Comparison of ENCODE assay signal across 10 cellular contexts in genomic region chr5:140182803-140183367, GRCh38. TPM values are rescaled to one million over a fixed set of nuclear protein-coding genes. Genes with fewer than 3 reads are reported as not detected.
DNase-seq lines count a peak whose midpoint lies in the region; ATAC-seq and TF ChIP-seq lines count a peak whose summit lies in the region.
"Had no signal": no experiment of that assay in that cellular context is flagged by ENCODE, and none has a peak within 500 bp of the region (broad histone marks: within the 10 kb centered on the region; RNA-seq: fewer than 3 reads in every experiment).

No MANE protein-coding gene starts in this region.

- H3K9me3 Mint-ChIP-seq in WTC11, result no peaks in the 10 kb centered on the region
- no peaks in the 10 kb centered on the region for H3K9me3 Mint-ChIP-seq in CD8-positive, alpha-beta memory T cell
- H3K9me3 Mint-ChIP-seq: activated naive CD4-positive, alpha-beta T cell treated with anti-CD3 and anti-CD28 coated beads for 36 hours; stimulated activated naive CD8-positive, alpha-beta T cell treated with anti-CD3 and anti-CD28 coated beads, Interleukin-15, amount 100 ng/mL, for 72 hours had no signal

- peaks cover 16% of the 10 kb centered on the region for H3K4me1 Mint-ChIP-seq in WTC11
- H3K4me1 Mint-ChIP-seq in CD8-positive, alpha-beta memory T cell, result peaks cover 0 to 5% (median 0%) of the 10 kb centered on the region in 3 donors
- H3K4me1 Mint-ChIP-seq: stimulated activated naive CD8-positive, alpha-beta T cell treated with anti-CD3 and anti-CD28 coated beads, Interleukin-15, amount 100 ng/mL, for 72 hours had no signal

- in situ Hi-C loops in gastrocnemius medialis (cut with MboI; ENCODE audit: low sequenced_read_pairs in 4 of 4), result no loop called here

- H3K36me3 Mint-ChIP-seq in WTC11, result no peaks in the 10 kb centered on the region
- H3K36me3 Mint-ChIP-seq in CD8-positive, alpha-beta memory T cell, result no peaks in the 10 kb centered on the region

- H3K36me3 ChIP-seq in heart right ventricle, result no peaks in the 10 kb centered on the region
- no peaks in the 10 kb centered on the region for H3K36me3 ChIP-seq in gastrocnemius medialis
- H3K36me3 ChIP-seq in CD8-positive, alpha-beta memory T cell (ENCODE audit: insufficient read depth, low read length), result no peaks in the 10 kb centered on the region

- peak; percentile 67 for ATAC-seq in WTC11
- ATAC-seq in heart right ventricle, result peak; percentile 61 to 84 (median 73)
- peak; percentile 18 to 31 for ATAC-seq in gastrocnemius medialis
- ATAC-seq: stimulated activated naive CD8-positive, alpha-beta T cell treated with anti-CD3 and anti-CD28 coated beads, Interleukin-15, amount 100 ng/mL, for 72 hours had no signal

- H3K4me1 ChIP-seq in heart right ventricle, result peaks cover 18 to 78% (median 66%) of the 10 kb centered on the region in 9 donors
- H3K4me1 ChIP-seq in gastrocnemius medialis, result peaks cover 77 to 88% of the 10 kb centered on the region in 2 donors
- H3K4me1 ChIP-seq in CD8-positive, alpha-beta memory T cell (ENCODE audit: insufficient read depth, low read length), result no peaks in the 10 kb centered on the region

- no peaks in the 10 kb centered on the region for H3K9me3 ChIP-seq in heart right ventricle
- H3K9me3 ChIP-seq in gastrocnemius medialis, result no peaks in the 10 kb centered on the region
- H3K9me3 ChIP-seq in CD8-positive, alpha-beta memory T cell (ENCODE audit: low read length), result no peaks in the 10 kb centered on the region

- peak overlapping the region in 1 of 10 donors; percentile 9 for H3K4me3 ChIP-seq in heart right ventricle
- no peak overlapping the region for H3K4me3 ChIP-seq in gastrocnemius medialis
- H3K4me3 ChIP-seq in CD8-positive, alpha-beta memory T cell (ENCODE audit: low read length), result no peak overlapping the region

- H3K27me3 Mint-ChIP-seq in WTC11 (ENCODE audit: low read depth), result no peaks in the 10 kb centered on the region
- H3K27me3 Mint-ChIP-seq in CD8-positive, alpha-beta memory T cell, result no peaks in the 10 kb centered on the region
- H3K27me3 Mint-ChIP-seq: stimulated activated naive CD8-positive, alpha-beta T cell treated with anti-CD3 and anti-CD28 coated beads, Interleukin-15, amount 100 ng/mL, for 72 hours had no signal

- no peak overlapping the region for H3K4me3 Mint-ChIP-seq in WTC11
- H3K4me3 Mint-ChIP-seq in CD8-positive, alpha-beta memory T cell, result no peak overlapping the region
- H3K4me3 Mint-ChIP-seq: activated naive CD4-positive, alpha-beta T cell treated with anti-CD3 and anti-CD28 coated beads for 36 hours; stimulated activated naive CD8-positive, alpha-beta T cell treated with anti-CD3 and anti-CD28 coated beads, Interleukin-15, amount 100 ng/mL, for 72 hours had no signal

- TF ChIP-seq CTCF in WTC11 (IDR thresholded peaks at IDR 0.05) (no peak), heart right ventricle (IDR thresholded peaks at IDR 0.05) (peak in 1 of 9 donors; percentile 4), gastrocnemius medialis (IDR thresholded peaks at IDR 0.05 in 4 of 5, conservative IDR thresholded peaks at IDR 0.05 in 1 of 5) (no peak), GM10266 (IDR thresholded peaks at IDR 0.05; ENCODE audit: control insufficient read depth, insufficient read depth, low read depth, missing control alignments) (no peak)

- POLR2A ChIA-PET in WTC11 (lab: Charles Lee), result interaction anchor here (0.5 kb wide), 1 partner anchor 153 kb away, joined by 4 read pairs; no protein-coding TSS in a partner anchor
- POLR2A ChIA-PET in CD8-positive, alpha-beta memory T cell (lab: Charles Lee), result no interaction called here

- 28 to 37% methylated on average over 5 of the region's 5 CpGs for WGBS in heart right ventricle, 2 donors

- no peak overlapping the region; the same call in 1 of the 2 replicates for H3K27ac Mint-ChIP-seq in WTC11
- H3K27ac Mint-ChIP-seq in CD8-positive, alpha-beta memory T cell, result peak overlapping the region in 1 of 8 donors; percentile 83
- H3K27ac Mint-ChIP-seq: activated naive CD4-positive, alpha-beta T cell treated with anti-CD3 and anti-CD28 coated beads for 36 hours; stimulated activated naive CD8-positive, alpha-beta T cell treated with anti-CD3 and anti-CD28 coated beads, Interleukin-15, amount 100 ng/mL, for 72 hours had no signal

- TF ChIP-seq POLR2A in gastrocnemius medialis (IDR thresholded peaks at IDR 0.05), result no peak

- CTCF ChIA-PET in WTC11 (lab: Charles Lee), result interaction anchor here (0.8 to 1.8 kb wide), 5 partner anchors 23 to 214 kb away, joined by 3 to 11 read pairs (median 3); no protein-coding TSS in a partner anchor
- CTCF ChIA-PET in CD8-positive, alpha-beta memory T cell (lab: Charles Lee), result no interaction called here

- intact Hi-C loops in heart right ventricle (cut with DNase I), result loop anchor here in 6 of 10 donors (5.0 to 10.0 kb wide), 3 partner anchors 39 to 54 kb away; no protein-coding TSS in a partner anchor
- intact Hi-C loops in gastrocnemius medialis (cut with DNase I; ENCODE audit: low total_unique reads), result loop anchor here (2.0 kb wide), 1 partner anchor 38 kb away; no protein-coding TSS in a partner anchor

- H3K27me3 ChIP-seq in heart right ventricle, result no peaks in the 10 kb centered on the region
- no peaks in the 10 kb centered on the region for H3K27me3 ChIP-seq in gastrocnemius medialis
- H3K27me3 ChIP-seq in CD8-positive, alpha-beta memory T cell (ENCODE audit: insufficient read depth, low read length, poor library complexity, severe bottlenecking), result no peaks in the 10 kb centered on the region

- H3K27ac ChIP-seq in heart right ventricle (peak overlapping the region in 9 of 10 donors; percentile 9 to 83 (median 68)), gastrocnemius medialis (peak overlapping the region; percentile 97 to 99 (median 98))
- H3K27ac ChIP-seq in CD8-positive, alpha-beta memory T cell (ENCODE audit: low read depth, low read length), result no peak overlapping the region

- DNase-seq in GM04504 (ENCODE audit: low read depth), result peak; percentile 57
- DNase-seq in WTC11 (ENCODE audit: low spot score), result no peak
- DNase-seq in heart right ventricle, result peak in 1 of 2 donors; percentile 39
- peak; percentile 37 to 51 for DNase-seq in gastrocnemius medialis
- no peak for DNase-seq in CD8-positive, alpha-beta memory T cell
- DNase-seq in COLO668 (lab: John Stamatoyannopoulos, UW; ENCODE audit: unreplicated experiment), result no peak
- no peak for DNase-seq in GM10266 (ENCODE audit: extremely low spot score)
- no peak for DNase-seq in NCI-H146 (lab: John Stamatoyannopoulos, UW)
- DNase-seq: activated naive CD4-positive, alpha-beta T cell treated with anti-CD3 and anti-CD28 coated beads for 36 hours; stimulated activated naive CD8-positive, alpha-beta T cell treated with anti-CD3 and anti-CD28 coated beads, Interleukin-15, amount 100 ng/mL, for 72 hours had no signal

TF ChIP-seq in WTC11, 78 proteins besides CTCF, POLR2A, EP300 and RAD21:
- TF ChIP-seq IRF1 (CRISPR knock-in tag; IDR thresholded peaks at IDR 0.05) (no peak), STAT6 (CRISPR knock-in tag; conservative IDR thresholded peaks at IDR 0.05; ENCODE audit: low read depth) (no peak), ZNF416 (CRISPR knock-in tag; IDR thresholded peaks at IDR 0.05) (no peak), EMX1 (CRISPR knock-in tag; IDR thresholded peaks at IDR 0.05) (no peak), GABPB1 (CRISPR knock-in tag; IDR thresholded peaks at IDR 0.05) (no peak), NFYB (CRISPR knock-in tag; conservative IDR thresholded peaks at IDR 0.05; ENCODE audit: low read depth) (no peak), MXD4 (CRISPR knock-in tag; IDR thresholded peaks at IDR 0.05; ENCODE audit: borderline replicate concordance) (no peak), SOX15 (CRISPR knock-in tag; IDR thresholded peaks at IDR 0.05) (no peak), NR1H2 (CRISPR knock-in tag; IDR thresholded peaks at IDR 0.05) (no peak), TCF7 (CRISPR knock-in tag; IDR thresholded peaks at IDR 0.05; ENCODE audit: low read depth) (no peak), ZNF138 (CRISPR knock-in tag; conservative IDR thresholded peaks at IDR 0.05) (no peak)

RNA-seq across cellular contexts. Expression of gene CYSTM1, which starts 7.9 kb away (rescaled TPM):
- total RNA-seq in WTC11 (2021) (27.7 to 29.3 TPM (median 28.9 TPM) in 3 replicates), heart right ventricle (100 to 1,000 TPM in 3 of 10 donors, 10 to 100 TPM in 7; 55.2 to 114 (median 95.3) TPM), gastrocnemius medialis (100 to 1,000 TPM; 304 to 593 (median 336) TPM)
- polyA plus RNA-seq in heart right ventricle, result 100 to 1,000 TPM in 1 of 2 donors, 10 to 100 TPM in 1; 45.0 to 217 TPM
- 10 to 100 TPM; 13.9 to 17.3 TPM for total RNA-seq in CD8-positive, alpha-beta memory T cell
- 11.1 TPM for polyA plus RNA-seq in CD8-positive, alpha-beta memory T cell

RNA-seq across cellular contexts. Expression of gene IGIP, which starts 57.1 kb away (rescaled TPM):
- total RNA-seq in WTC11 (2021), result 1.2 to 1.7 TPM (median 1.5 TPM) in 3 replicates
- 10 to 100 TPM in 8 of 10 donors, 1 to 10 TPM in 2; 9.5 to 17.2 (median 13.0) TPM for total RNA-seq in heart right ventricle
- 10 to 100 TPM in 1 of 2 donors, 1 to 10 TPM in 1; 5.0 to 12.1 TPM for polyA plus RNA-seq in heart right ventricle
- total RNA-seq in gastrocnemius medialis, result 10 to 100 TPM in 1 of 4 donors, 1 to 10 TPM in 3; 6.7 to 13.1 (median 8.2) TPM
- 1 to 10 TPM; 3.7 to 4.1 TPM for total RNA-seq in CD8-positive, alpha-beta memory T cell
- 0.29 TPM for polyA plus RNA-seq in CD8-positive, alpha-beta memory T cell

Comparison
In these comparisons a context has a peak if more than half of its experiments do, and no peak if none do; other contexts are left out.
1. DNase-seq: peak in GM04504 (single experiment) and gastrocnemius medialis (2 of 2); none in WTC11 (single experiment), CD8-positive, alpha-beta memory T cell (0 of 5), COLO668 (single experiment), GM10266 (single experiment) and NCI-H146 (single experiment).
2. Peak in every context shown above with its lines, with median percentiles within 50 percentile points of each other: ATAC-seq.